9 cellular contexts compared by ENCODE assay signal in genomic region chr12:48973992-48974673, GRCh38. TPM values are rescaled to one million over a fixed set of nuclear protein-coding genes. Genes with fewer than 3 reads are reported as not detected.
DNase-seq lines count a peak whose midpoint lies in the region; ATAC-seq and TF ChIP-seq lines count a peak whose summit lies in the region.
"Had no signal": no experiment of that assay in that cellular context is flagged by ENCODE, and none has a peak within 500 bp of the region (broad histone marks: within the 10 kb centered on the region; RNA-seq: fewer than 3 reads in every experiment).

No MANE protein-coding gene starts in this region.

- 23% methylated on average over 5 of the region's 17 CpGs for WGBS in right lobe of liver (ENCODE audit: insufficient coverage, low coverage, low lambda C conversion rate, missing lambda C conversion rate)

- DNase-seq in ACHN, result peak; percentile 26
- peak; percentile 42 for DNase-seq in HT1080 (ENCODE audit: low read depth)
- DNase-seq in cardiac fibroblast (ENCODE audit: low read depth in 2 of 2), result peak; percentile 63 to 73
- peak in 2 of 3 donors; percentile 44 to 63 for DNase-seq in right lobe of liver
- no peak for DNase-seq in superior temporal gyrus (ENCODE audit: extremely low spot score)

- no peaks in the 10 kb centered on the region for H3K36me3 ChIP-seq in right lobe of liver

- in situ Hi-C loops in ACHN (cut with HindIII; ENCODE audit: low pct_ligation_motif_present, low pct_unique_long_range_greater_than_20kb, low sequenced_read_pairs), result no loop called here

- no peaks in the 10 kb centered on the region for H3K9me3 ChIP-seq in right lobe of liver

- H3K4me3 ChIP-seq in cardiac fibroblast (replicated peaks in 1 of 2; ENCODE audit: low read depth in 2 of 2, low read length in 2 of 2) (no peak overlapping the region), right lobe of liver (no peak overlapping the region)

- H3K4me1 ChIP-seq in right lobe of liver, result peaks cover 0 to 21% (median 3%) of the 10 kb centered on the region in 4 donors

- H3K27ac ChIP-seq in right lobe of liver, result no peak overlapping the region

- H3K27me3 ChIP-seq in right lobe of liver, result peaks cover 11 to 51% of the 10 kb centered on the region in 2 donors

- TF ChIP-seq POLR2A in right lobe of liver (IDR thresholded peaks at IDR 0.05), result no peak

- TF ChIP-seq CTCF in cardiac fibroblast (IDR thresholded peaks at IDR 0.05; ENCODE audit: low read depth, low read length) (peak; percentile 90), right lobe of liver (IDR thresholded peaks at IDR 0.05) (peak; percentile 42 to 57 (median 46))

- intact Hi-C loops in right lobe of liver (cut with DNase I), result no loop called here

- ATAC-seq in right lobe of liver, result peak; percentile 55 to 69 (median 63)
- no peak for ATAC-seq in HG03196 (IDR thresholded peaks at IDR 0.05; ENCODE audit: unreplicated experiment)
- ATAC-seq in HG02610 (IDR thresholded peaks at IDR 0.05; ENCODE audit: unreplicated experiment), result no peak
- ATAC-seq in HG03469 (IDR thresholded peaks at IDR 0.05; ENCODE audit: unreplicated experiment), result no peak

RNA-seq across cellular contexts. Expression of gene WNT10B, which starts 2.6 kb away (rescaled TPM):
- 0.71 and 2.1 TPM in 2 replicates for total RNA-seq in HT1080 (2014; rRNA removed; shearing (Covaris generic))
- polyA plus RNA-seq in HT1080 (2015; cell fraction: cytosol; rRNA removed), result 0.92 and 1.3 TPM in 2 replicates
- polyA plus RNA-seq in HT1080 (2015; cell fraction: nucleus; rRNA removed), result 0.91 and 0.96 TPM in 2 replicates
- total RNA-seq in right lobe of liver, result under 1 TPM in 2 of 6 experiments, not detected in 4; 0.12 TPM

RNA-seq across cellular contexts. Expression of gene WNT1, which starts 4.0 kb away (rescaled TPM):
- not detected in 2 replicates for total RNA-seq in HT1080 (2014; rRNA removed; shearing (Covaris generic))
- polyA plus RNA-seq in HT1080 (2015; cell fraction: cytosol; rRNA removed), result not detected in 2 replicates
- not detected in 2 replicates for polyA plus RNA-seq in HT1080 (2015; cell fraction: nucleus; rRNA removed)
- total RNA-seq in right lobe of liver, result not detected
- total RNA-seq: urinary bladder had no signal
- polyA plus RNA-seq: urinary bladder had no signal

RNA-seq across cellular contexts. Expression of gene ARF3, which starts 16.8 kb away (rescaled TPM):
- total RNA-seq in HT1080 (2014; rRNA removed; shearing (Covaris generic)), result 108 and 163 TPM in 2 replicates
- 142 and 148 TPM in 2 replicates for polyA plus RNA-seq in HT1080 (2015; cell fraction: cytosol; rRNA removed)
- polyA plus RNA-seq in HT1080 (2015; cell fraction: nucleus; rRNA removed), result 148 and 162 TPM in 2 replicates
- 10 to 100 TPM; 30.9 to 50.7 (median 47.2) TPM for total RNA-seq in right lobe of liver

RNA-seq across cellular contexts. Expression of gene DDN, which starts 25.0 kb away (rescaled TPM):
- 0.24 and 0.50 TPM in 2 replicates for total RNA-seq in HT1080 (2014; rRNA removed; shearing (Covaris generic))
- 0.15 and 0.19 TPM in 2 replicates for polyA plus RNA-seq in HT1080 (2015; cell fraction: cytosol; rRNA removed)
- polyA plus RNA-seq in HT1080 (2015; cell fraction: nucleus; rRNA removed), result 0.43 and 0.59 TPM in 2 replicates
- under 1 TPM in 2 of 6 experiments, not detected in 4; 0.18 to 0.19 TPM for total RNA-seq in right lobe of liver
- polyA plus RNA-seq: urinary bladder had no signal

RNA-seq across cellular contexts. Expression of gene PRKAG1, which starts 44.4 kb away (rescaled TPM):
- 101 and 104 TPM in 2 replicates for total RNA-seq in HT1080 (2014; rRNA removed; shearing (Covaris generic))
- polyA plus RNA-seq in HT1080 (2015; cell fraction: cytosol; rRNA removed), result 124 and 126 TPM in 2 replicates
- 135 and 155 TPM in 2 replicates for polyA plus RNA-seq in HT1080 (2015; cell fraction: nucleus; rRNA removed)
- total RNA-seq in right lobe of liver, result 10 to 100 TPM; 24.8 to 36.2 (median 30.1) TPM

Comparison
In these comparisons a context has a peak if more than half of its experiments do, and no peak if none do; other contexts are left out.
1. ATAC-seq: peak in right lobe of liver (4 of 4); none in HG03196 (single experiment), HG02610 (single experiment) and HG03469 (single experiment).